In genomic region chr1:195768936-195769335, GRCh38 we compare ENCODE assay signal across 27 cellular contexts.
"Had no signal": no experiment of that assay in that cellular context is flagged by ENCODE, and none has a peak within 500 bp of the region (broad histone marks: within the 10 kb centered on the region; RNA-seq: fewer than 3 reads in every experiment).

No MANE protein-coding gene starts in this region.

- H3K27ac Mint-ChIP-seq: effector memory CD8-positive, alpha-beta T cell; mesothelial cell of epicardium; naive B cell; nephron progenitor cell; stimulated activated naive CD8-positive, alpha-beta T cell treated with anti-CD3 and anti-CD28 coated beads, Interleukin-15, amount 100 ng/mL, for 72 hours had no signal

- H3K4me3 ChIP-seq: esophagus squamous epithelium, heart right ventricle, left lung, mucosa of descending colon, prostate gland, right atrium auricular region, smooth muscle cell, suprapubic skin, transverse colon, vagina had no signal

- H3K27me3 Mint-ChIP-seq: effector memory CD8-positive, alpha-beta T cell; naive B cell; stimulated activated naive CD8-positive, alpha-beta T cell treated with anti-CD3 and anti-CD28 coated beads, Interleukin-15, amount 100 ng/mL, for 72 hours had no signal

- H3K4me1 Mint-ChIP-seq: naive B cell; nephron progenitor cell; stimulated activated naive CD8-positive, alpha-beta T cell treated with anti-CD3 and anti-CD28 coated beads, Interleukin-15, amount 100 ng/mL, for 72 hours had no signal

- H3K36me3 Mint-ChIP-seq: mesothelial cell of epicardium, naive B cell had no signal

- H3K4me1 ChIP-seq: esophagus squamous epithelium, heart right ventricle, left lung, prostate gland, right atrium auricular region, suprapubic skin, transverse colon, vagina had no signal

- H3K36me3 ChIP-seq: esophagus squamous epithelium, heart right ventricle, left lung, prostate gland, right atrium auricular region, suprapubic skin, transverse colon, vagina had no signal

- H3K27me3 ChIP-seq: esophagus squamous epithelium, heart right ventricle, left lung, right atrium auricular region, suprapubic skin, transverse colon, vagina had no signal

- H3K9me3 Mint-ChIP-seq: naive B cell, nephron progenitor cell had no signal

- DNase-seq: effector memory CD8-positive, alpha-beta T cell; esophagus squamous epithelium; foreskin melanocyte; glutamatergic neuron; heart right ventricle; hippocampal formation; left cardiac atrium; left lung; mesenchymal stem cell; mucosa of descending colon; naive B cell; nephron progenitor cell; nucleus accumbens; stimulated activated CD4-positive, alpha-beta T cell treated with anti-CD3 and anti-CD28 coated beads, Interleukin-12 subunit alpha, Interleukin-12 subunit beta, amount 100 ng/mL, for 4 hours; stimulated activated CD4-positive, alpha-beta T cell treated with anti-CD3 and anti-CD28 coated beads, Interleukin-1b, Interleukin-23, amount 100 ng/mL, for 48 hours; stimulated activated CD4-positive, alpha-beta T cell treated with anti-CD3 and anti-CD28 coated beads, Interleukin-4, amount 100 ng/mL, for 1 hour; stimulated activated CD8-positive, alpha-beta memory T cell treated with anti-CD3 and anti-CD28 coated beads, Interleukin-4, amount 100 ng/mL, for 48 hours; stimulated activated naive CD4-positive, alpha-beta T cell; stimulated activated naive CD8-positive, alpha-beta T cell treated with anti-CD3 and anti-CD28 coated beads, Interleukin-15, amount 100 ng/mL, for 72 hours; transverse colon had no signal

- H3K9me3 ChIP-seq: esophagus squamous epithelium, heart right ventricle, left lung, mucosa of descending colon, prostate gland, right atrium auricular region, suprapubic skin, transverse colon, vagina had no signal

- H3K27ac ChIP-seq: esophagus squamous epithelium, heart right ventricle, left lung, prostate gland, right atrium auricular region, suprapubic skin, transverse colon, vagina had no signal

- ATAC-seq: effector memory CD8-positive, alpha-beta T cell; heart right ventricle; left cardiac atrium; left lung; mucosa of descending colon; sciatic nerve; stimulated activated naive CD8-positive, alpha-beta T cell treated with anti-CD3 and anti-CD28 coated beads, Interleukin-15, amount 100 ng/mL, for 72 hours had no signal

- H3K4me2 ChIP-seq: smooth muscle cell had no signal

- H3K4me3 Mint-ChIP-seq: effector memory CD8-positive, alpha-beta T cell; mesothelial cell of epicardium; naive B cell; nephron progenitor cell; stimulated activated naive CD8-positive, alpha-beta T cell treated with anti-CD3 and anti-CD28 coated beads, Interleukin-15, amount 100 ng/mL, for 72 hours had no signal
